8 cellular contexts compared by ENCODE assay signal in genomic region chr11:65858354-65859133, GRCh38. TPM values are rescaled to one million over a fixed set of nuclear protein-coding genes. Genes with fewer than 3 reads are reported as not detected.
DNase-seq lines count a peak whose midpoint lies in the region; ATAC-seq and TF ChIP-seq lines count a peak whose summit lies in the region.

No MANE protein-coding gene starts in this region.

- peaks cover 58% of the 10 kb centered on the region for H3K79me2 ChIP-seq in KMS-11 (ENCODE audit: insufficient read depth, low read depth)

- H3K27ac Mint-ChIP-seq in MCF 10A (ENCODE audit: low read depth, unreplicated experiment), result peak overlapping the region; percentile 93

- H2AFZ ChIP-seq in KMS-11 (ENCODE audit: low read depth), result peak overlapping the region; percentile 55

- peaks cover 53% of the 10 kb centered on the region for H3K36me3 Mint-ChIP-seq in MCF 10A (ENCODE audit: insufficient read depth, unreplicated experiment)

- H3K9me3 ChIP-seq in mucosa of descending colon, result no peaks in the 10 kb centered on the region

- BruUV-seq in MCF 10A (replicated peaks; lab: Mats Ljungman, UMichigan), result TSS peak; percentile 16

- no peaks in the 10 kb centered on the region for H3K27me3 ChIP-seq in KMS-11 (ENCODE audit: insufficient read depth, low read depth)

- H3K27ac ChIP-seq in KMS-11, result peak overlapping the region; percentile 40; the same call in 1 of the 2 replicates

- H3K27me3 Mint-ChIP-seq in MCF 10A (ENCODE audit: insufficient read depth, unreplicated experiment), result no peaks in the 10 kb centered on the region

- ATAC-seq in mucosa of descending colon (no peak), HG03095 (IDR thresholded peaks at IDR 0.05; ENCODE audit: unreplicated experiment) (no peak)

- H3K36me3 ChIP-seq in KMS-11 (ENCODE audit: insufficient read depth) (peaks cover 13% of the 10 kb centered on the region; the same call in 1 of the 2 replicates), mucosa of descending colon (ENCODE audit: low read depth) (peaks cover 7% of the 10 kb centered on the region)

- H3K9me3 Mint-ChIP-seq in MCF 10A (ENCODE audit: unreplicated experiment), result no peaks in the 10 kb centered on the region

- intact Hi-C loops in MCF 10A (cut with micrococcal nuclease) (no loop called here), mucosa of descending colon (cut with DNase I, micrococcal nuclease) (no loop called here)

- no peak for TF ChIP-seq CTCF in KMS-11 (conservative IDR thresholded peaks at IDR 0.05; ENCODE audit: low read depth, low read length)
- no peak for TF ChIP-seq CTCF in MCF 10A (IDR thresholded peaks at IDR 0.05; ENCODE audit: unreplicated experiment)
- TF ChIP-seq CTCF in mucosa of descending colon (IDR thresholded peaks at IDR 0.05), result no peak

- H3K4me2 ChIP-seq in KMS-11, result peak overlapping the region; percentile 87

- peaks cover 34% of the 10 kb centered on the region for H3K4me1 ChIP-seq in KMS-11 (ENCODE audit: low read depth, poor library complexity, severe bottlenecking)
- peaks cover 36% of the 10 kb centered on the region for H3K4me1 ChIP-seq in mucosa of descending colon (ENCODE audit: low read depth)

- no peak overlapping the region for H3K4me3 ChIP-seq in KMS-11 (IDR thresholded peaks at IDR 0.05; ENCODE audit: insufficient read depth, low read depth, low read length)
- H3K4me3 ChIP-seq in mucosa of descending colon, result peak overlapping the region; percentile 99

- DNase-seq in Daoy (ENCODE audit: low read depth), result peak; percentile 28
- DNase-seq in MCF 10A (ENCODE audit: unreplicated experiment), result no peak
- no peak for DNase-seq in mucosa of descending colon
- DNase-seq in NOMO-1 treated with DMSO at 0.1 percent for 48 hours (lab: John Stamatoyannopoulos, UW; ENCODE audit: unreplicated experiment), result no peak
- no peak for DNase-seq in cerebellar cortex (ENCODE audit: low spot score)
- DNase-seq in amniotic stem cell (lab: John Stamatoyannopoulos, UW), result no peak

- peak overlapping the region; percentile 6; the same call in 1 of the 2 replicates for H3K9ac ChIP-seq in KMS-11

- peak overlapping the region; percentile 83 for H3K4me3 Mint-ChIP-seq in MCF 10A (ENCODE audit: unreplicated experiment)

- H4K20me1 ChIP-seq in KMS-11 (ENCODE audit: insufficient read depth), result peaks cover 10% of the 10 kb centered on the region

- POLR2A ChIA-PET in MCF 10A (lab: Yijun Ruan, JAX), result interaction anchor here (0.6 to 6.2 kb wide), 38 partner anchors 8 to 680 kb away, joined by 3 to 181 read pairs (median 5); partner anchors contain the start of genes AP5B1, BANF1, C11orf68 and CCDC85B

- peaks cover 36% of the 10 kb centered on the region for H3K4me1 Mint-ChIP-seq in MCF 10A (ENCODE audit: insufficient read depth, unreplicated experiment)

- CTCF ChIA-PET in MCF 10A (lab: Yijun Ruan, JAX), result interaction anchor here (0.6 to 4.0 kb wide), 7 partner anchors 9 to 255 kb away, joined by 3 to 64 read pairs (median 4); partner anchors contain the start of gene FIBP

RNA-seq across cellular contexts. Expression of gene CFL1, which starts 0.6 kb away (rescaled TPM):
- 1,524 and 1,831 TPM in 2 replicates for total RNA-seq in Daoy (2014; rRNA removed; shearing (Covaris generic))
- total RNA-seq in MCF 10A (2022) (589 and 611 TPM in 2 replicates), mucosa of descending colon (1,000 to 10,000 TPM; 1,004 to 2,046 (median 1,725) TPM)

RNA-seq across cellular contexts. Expression of gene MUS81, which starts 1.7 kb away (rescaled TPM):
- 54.9 and 63.1 TPM in 2 replicates for total RNA-seq in Daoy (2014; rRNA removed; shearing (Covaris generic))
- total RNA-seq in MCF 10A (2022), result 59.0 and 77.6 TPM in 2 replicates
- 10 to 100 TPM; 48.0 to 81.8 (median 58.7) TPM for total RNA-seq in mucosa of descending colon

RNA-seq across cellular contexts. Expression of gene EFEMP2, which starts 14.1 kb away (rescaled TPM):
- total RNA-seq in Daoy (2014; rRNA removed; shearing (Covaris generic)), result 7.1 and 7.4 TPM in 2 replicates
- total RNA-seq in MCF 10A (2022), result 2.4 and 3.3 TPM in 2 replicates
- 10 to 100 TPM; 11.7 to 67.0 (median 15.3) TPM for total RNA-seq in mucosa of descending colon

RNA-seq across cellular contexts. Expression of gene CTSW, which starts 21.1 kb away (rescaled TPM):
- total RNA-seq in Daoy (2014; rRNA removed; shearing (Covaris generic)), result 0.11 TPM in 1 of 2 replicates, not detected in the other
- total RNA-seq in MCF 10A (2022), result not detected in 2 replicates
- total RNA-seq in mucosa of descending colon, result 1 to 10 TPM; 1.2 to 3.2 (median 2.8) TPM

RNA-seq across cellular contexts. Expression of gene SNX32, which starts 24.8 kb away (rescaled TPM):
- total RNA-seq in Daoy (2014; rRNA removed; shearing (Covaris generic)), result 0.39 TPM in 1 of 2 replicates, not detected in the other
- not detected in 2 replicates for total RNA-seq in MCF 10A (2022)
- 1 to 10 TPM; 1.1 to 9.4 (median 1.4) TPM for total RNA-seq in mucosa of descending colon
